Comparison of ENCODE assay signal across 8 cellular contexts in genomic region chr5:13987843-13988464, GRCh38. TPM values are rescaled to one million over a fixed set of nuclear protein-coding genes. Genes with fewer than 3 reads are reported as not detected.
DNase-seq lines count a peak whose midpoint lies in the region; ATAC-seq and TF ChIP-seq lines count a peak whose summit lies in the region.

No MANE protein-coding gene starts in this region.

- no peak overlapping the region for H3K4me3 ChIP-seq in HCT116 (replicated peaks in 1 of 2; ENCODE audit: low read depth in 1 of 2, low read length in 2 of 2)

- RAD21 ChIA-PET in HCT116 (lab: Charles Lee; ENCODE audit: low non-redundant PET in 1 of 2, low total read pairs in 2 of 2, uncharacterized antibody in 2 of 2, unreplicated experiment in 2 of 2) = no interaction called here

- H3K9me3 Mint-ChIP-seq in activated naive CD4-positive, alpha-beta T cell treated with anti-CD3 and anti-CD28 coated beads for 36 hours = no peaks in the 10 kb centered on the region
- no peaks in the 10 kb centered on the region for H3K9me3 Mint-ChIP-seq in osteocyte (ENCODE audit: unreplicated experiment)

- peak; percentile 92 for TF ChIP-seq RAD21 in HCT116 (IDR thresholded peaks at IDR 0.05; ENCODE audit: low read depth)

- H2AFZ ChIP-seq in HCT116 (ENCODE audit: low read depth, low read length, poor library complexity, severe bottlenecking) = peak overlapping the region; percentile 20

- POLR2A ChIA-PET in HCT116 (lab: Charles Lee) = no interaction called here

- H3K4me1 Mint-ChIP-seq in activated naive CD4-positive, alpha-beta T cell treated with anti-CD3 and anti-CD28 coated beads for 36 hours (ENCODE audit: low read depth) = no peaks in the 10 kb centered on the region
- peaks cover 21% of the 10 kb centered on the region for H3K4me1 Mint-ChIP-seq in osteocyte (ENCODE audit: unreplicated experiment)

- DNase-seq in activated naive CD4-positive, alpha-beta T cell treated with anti-CD3 and anti-CD28 coated beads for 36 hours = peak; percentile 55
- no peak for DNase-seq in activated naive CD4-positive, alpha-beta T cell (lab: John Stamatoyannopoulos, UW)
- DNase-seq in HCT116 (ENCODE audit: low read depth, low spot score) (peak; percentile 42), NCI-H146 (lab: John Stamatoyannopoulos, UW) (peak; percentile 30), SW 1271 (lab: John Stamatoyannopoulos, UW) (peak; percentile 13 to 82), fibroblast of peridontal ligament (ENCODE audit: extremely low read depth) (peak; percentile 87), osteocyte (ENCODE audit: extremely low spot score, unreplicated experiment) (no peak)
- no peak for DNase-seq in activated CD8-positive, alpha-beta memory T cell treated with anti-CD3 and anti-CD28 coated beads, Interleukin-2, amount 50 U/mL, for 4 hours

- peak; percentile 72 to 92 (median 75) for TF ChIP-seq CTCF in HCT116 (IDR thresholded peaks at IDR 0.05 in 2 of 3, conservative IDR thresholded peaks at IDR 0.05 in 1 of 3; ENCODE audit: borderline replicate concordance in 1 of 3, insufficient read depth in 1 of 3, low read depth in 2 of 3, low read length in 2 of 3)
- peak; percentile 94 for TF ChIP-seq CTCF in osteocyte (IDR thresholded peaks at IDR 0.05)

- CTCF ChIA-PET in activated naive CD4-positive, alpha-beta T cell treated with anti-CD3 and anti-CD28 coated beads for 36 hours (lab: Charles Lee) = interaction anchor here (0.6 to 0.7 kb wide), 2 partner anchors 319 to 1636 kb away, joined by 3 to 4 read pairs; no protein-coding TSS in a partner anchor
- CTCF ChIA-PET in HCT116 (lab: Charles Lee) = interaction anchor here (0.6 to 4.0 kb wide), 5 partner anchors 192 to 666 kb away, joined by 3 to 23 read pairs (median 4); no protein-coding TSS in a partner anchor

- H3K4me1 ChIP-seq in HCT116 (ENCODE audit: control insufficient read depth in 1 of 2, insufficient read depth in 2 of 2, low read length in 2 of 2) = peaks cover 7 to 14% of the 10 kb centered on the region in 2 experiments

- ATAC-seq in HCT116 = peak; percentile 64

- no peaks in the 10 kb centered on the region for H3K36me3 Mint-ChIP-seq in activated naive CD4-positive, alpha-beta T cell treated with anti-CD3 and anti-CD28 coated beads for 36 hours (ENCODE audit: low read depth)
- no peaks in the 10 kb centered on the region for H3K36me3 Mint-ChIP-seq in osteocyte (ENCODE audit: unreplicated experiment)

- no peak overlapping the region for H3K9ac ChIP-seq in HCT116 (ENCODE audit: low read length)

- no peaks in the 10 kb centered on the region for H3K27me3 Mint-ChIP-seq in activated naive CD4-positive, alpha-beta T cell treated with anti-CD3 and anti-CD28 coated beads for 36 hours (ENCODE audit: low read depth)
- no peaks in the 10 kb centered on the region for H3K27me3 Mint-ChIP-seq in osteocyte (ENCODE audit: unreplicated experiment)

- H3K27me3 ChIP-seq in HCT116 (ENCODE audit: insufficient read depth, low read length) = no peaks in the 10 kb centered on the region

- no peak overlapping the region for H3K27ac ChIP-seq in HCT116 (ENCODE audit: low read depth, low read length)

- no peaks in the 10 kb centered on the region for H3K36me3 ChIP-seq in HCT116 (ENCODE audit: control insufficient read depth in 1 of 2, insufficient read depth in 2 of 2, low read length in 2 of 2)

- no peak for TF ChIP-seq POLR2A in HCT116 (IDR thresholded peaks at IDR 0.05; ENCODE audit: borderline replicate concordance, extremely low read depth, insufficient read depth, insufficient read length)

- no peaks in the 10 kb centered on the region for H4K20me1 ChIP-seq in HCT116 (ENCODE audit: insufficient read depth)

- H3K79me2 ChIP-seq in HCT116 (ENCODE audit: insufficient read depth, low read length) = no peaks in the 10 kb centered on the region

- no peak overlapping the region for H3K4me3 Mint-ChIP-seq in activated naive CD4-positive, alpha-beta T cell treated with anti-CD3 and anti-CD28 coated beads for 36 hours
- peak overlapping the region; percentile 51 for H3K4me3 Mint-ChIP-seq in osteocyte (ENCODE audit: unreplicated experiment)

- BruUV-seq in HCT116 (replicated peaks; lab: Mats Ljungman, UMichigan) = no TSS peak

- intact Hi-C loops in activated naive CD4-positive, alpha-beta T cell treated with anti-CD3 and anti-CD28 coated beads for 36 hours (cut with micrococcal nuclease) = loop anchor here (1.0 to 5.0 kb wide), 5 partner anchors 282 to 1024 kb away; no protein-coding TSS in a partner anchor
- intact Hi-C loops in HCT116 (cut with micrococcal nuclease) = loop anchor here (1.0 to 10.0 kb wide), 5 partner anchors 119 to 1017 kb away; no protein-coding TSS in a partner anchor

- no peaks in the 10 kb centered on the region for H3K9me2 ChIP-seq in HCT116 (ENCODE audit: insufficient read depth)

- H3K27ac Mint-ChIP-seq in activated naive CD4-positive, alpha-beta T cell treated with anti-CD3 and anti-CD28 coated beads for 36 hours = no peak overlapping the region
- H3K27ac Mint-ChIP-seq in osteocyte (ENCODE audit: unreplicated experiment) = no peak overlapping the region

- no peaks in the 10 kb centered on the region for H3K9me3 ChIP-seq in HCT116 (ENCODE audit: control insufficient read depth in 1 of 2, insufficient read depth in 1 of 2, low read depth in 1 of 2, low read length in 2 of 2)

- no peak overlapping the region for H3K4me2 ChIP-seq in HCT116 (ENCODE audit: low read length)

TF ChIP-seq in HCT116, 20 proteins besides CTCF, POLR2A, EP300 and RAD21:
- no peak for TF ChIP-seq ZNF274 (IDR thresholded peaks at IDR 0.05; ENCODE audit: low read depth, low read length)
- no peak for TF ChIP-seq EGR1 (IDR thresholded peaks at IDR 0.05; ENCODE audit: low read depth)
- no peak for TF ChIP-seq TCF7L2 (IDR thresholded peaks at IDR 0.05; ENCODE audit: borderline replicate concordance, extremely low read depth, insufficient read depth, insufficient read length)
- no peak for TF ChIP-seq SP1 (IDR thresholded peaks at IDR 0.05; ENCODE audit: low read depth)
- TF ChIP-seq FOSL1 (IDR thresholded peaks at IDR 0.05; ENCODE audit: low read depth) = no peak
- TF ChIP-seq POLR2AphosphoS5 (IDR thresholded peaks at IDR 0.05; ENCODE audit: low read depth, low read length) = no peak
- no peak for TF ChIP-seq ZBTB33 (IDR thresholded peaks at IDR 0.05; ENCODE audit: extremely low read depth, insufficient replicate concordance, low read length)
- no peak for TF ChIP-seq ZFX (IDR thresholded peaks at IDR 0.05)
- TF ChIP-seq JUND (IDR thresholded peaks at IDR 0.05) = no peak
- TF ChIP-seq EZH2 (IDR thresholded peaks at IDR 0.05) = no peak
- TF ChIP-seq ELF1 (IDR thresholded peaks at IDR 0.05; ENCODE audit: borderline replicate concordance, low read depth) = no peak
- no peak for TF ChIP-seq SRF (IDR thresholded peaks at IDR 0.05; ENCODE audit: low read depth)

RNA-seq across cellular contexts. Expression of gene DNAH5, which starts 43.5 kb away (rescaled TPM):
- total RNA-seq in activated naive CD4-positive, alpha-beta T cell treated with anti-CD3 and anti-CD28 coated beads for 36 hours = not detected
- 0.37 TPM for total RNA-seq in HCT116 (2021; ENCODE audit: unreplicated experiment)
- 0.25 and 0.52 TPM in 2 replicates for polyA plus RNA-seq in HCT116 (2012)
- total RNA-seq in osteocyte = 0.21 and 0.37 TPM in 2 replicates

Comparison
In these comparisons a context has a peak if more than half of its experiments do, and no peak if none do; other contexts are left out.
1. DNase-seq: peak in activated naive CD4-positive, alpha-beta T cell treated with anti-CD3 and anti-CD28 coated beads for 36 hours (single experiment), HCT116 (single experiment), NCI-H146 (single experiment), SW 1271 (2 of 2) and fibroblast of peridontal ligament (single experiment); none in activated naive CD4-positive, alpha-beta T cell (0 of 4), osteocyte (single experiment) and activated CD8-positive, alpha-beta memory T cell treated with anti-CD3 and anti-CD28 coated beads, Interleukin-2, amount 50 U/mL, for 4 hours (single experiment).